Comparison of ENCODE assay signal across 14 cellular contexts in genomic region chr13:39415003-39415402, GRCh38.
DNase-seq lines count a peak whose midpoint lies in the region; ATAC-seq and TF ChIP-seq lines count a peak whose summit lies in the region.
"Had no signal": no experiment of that assay in that cellular context is flagged by ENCODE, and none has a peak within 500 bp of the region (broad histone marks: within the 10 kb centered on the region; RNA-seq: fewer than 3 reads in every experiment).

No MANE protein-coding gene starts in this region.

- no peaks in the 10 kb centered on the region for H3K4me1 Mint-ChIP-seq in CD4-positive, alpha-beta T cell (ENCODE audit: low read depth)
- H3K4me1 Mint-ChIP-seq: CD4-positive, alpha-beta memory T cell; naive thymus-derived CD4-positive, alpha-beta T cell had no signal

- intact Hi-C loops in heart left ventricle (cut with DNase I) = loop anchor here (1.0 to 10.0 kb wide), 15 partner anchors 37 to 380 kb away; partner anchors contain the start of genes LHFPL6 (in 4 of the 10), NHLRC3 (in 1 of the 10) and PROSER1 (in 1 of the 10)
- intact Hi-C loops in CD4-positive, alpha-beta T cell (cut with DNase I, micrococcal nuclease) = no loop called here

- ATAC-seq in heart left ventricle (peak; percentile 63 to 87 (median 75)), omental fat pad (ENCODE audit: low FRiP score) (peak; percentile 49), thoracic aorta (ENCODE audit: insufficient number of reproducible peaks, low FRiP score, low read depth) (no peak), GM21576 (IDR thresholded peaks at IDR 0.05; ENCODE audit: unreplicated experiment) (no peak)
- no peak for ATAC-seq in CD4-positive, alpha-beta T cell (ENCODE audit: poor library complexity)
- ATAC-seq: naive thymus-derived CD4-positive, alpha-beta T cell had no signal

- H3K36me3 Mint-ChIP-seq in CD4-positive, alpha-beta T cell (ENCODE audit: low read depth) = no peaks in the 10 kb centered on the region
- H3K36me3 Mint-ChIP-seq: activated CD4-positive, alpha-beta memory T cell treated with anti-CD3 and anti-CD28 coated beads for 36 hours; CD4-positive, alpha-beta memory T cell; naive thymus-derived CD4-positive, alpha-beta T cell had no signal

- H3K27me3 Mint-ChIP-seq in CD4-positive, alpha-beta T cell = peaks cover 37% of the 10 kb centered on the region

- H3K27ac Mint-ChIP-seq in CD4-positive, alpha-beta T cell = no peak overlapping the region
- H3K27ac Mint-ChIP-seq: activated CD4-positive, alpha-beta memory T cell treated with anti-CD3 and anti-CD28 coated beads for 36 hours; CD4-positive, alpha-beta memory T cell; naive thymus-derived CD4-positive, alpha-beta T cell had no signal

- H3K9me3 ChIP-seq in heart left ventricle (no peaks in the 10 kb centered on the region), thoracic aorta (no peaks in the 10 kb centered on the region)
- no peaks in the 10 kb centered on the region for H3K9me3 ChIP-seq in CD4-positive, alpha-beta T cell (ENCODE audit: control insufficient read depth, low read length)

- no peak for TF ChIP-seq CTCF in cardiac fibroblast (IDR thresholded peaks at IDR 0.05; ENCODE audit: low read depth, low read length)
- no peak for TF ChIP-seq CTCF in heart left ventricle (IDR thresholded peaks at IDR 0.05)
- no peak for TF ChIP-seq CTCF in omental fat pad (IDR thresholded peaks at IDR 0.05)
- TF ChIP-seq CTCF in thoracic aorta (IDR thresholded peaks at IDR 0.05) = no peak
- no peak for TF ChIP-seq CTCF in CD4-positive, alpha-beta T cell (IDR thresholded peaks at IDR 0.05)

- H3K36me3 ChIP-seq in heart left ventricle (no peaks in the 10 kb centered on the region), thoracic aorta (no peaks in the 10 kb centered on the region)

- H3K4me3 ChIP-seq in cardiac fibroblast (replicated peaks in 1 of 2; ENCODE audit: low read depth in 2 of 2, low read length in 2 of 2) = no peak overlapping the region
- peak overlapping the region in 6 of 12 donors; percentile 3 to 16 (median 10) for H3K4me3 ChIP-seq in heart left ventricle
- peak overlapping the region; percentile 35 for H3K4me3 ChIP-seq in thoracic aorta

- no peak overlapping the region for H3K4me3 Mint-ChIP-seq in CD4-positive, alpha-beta T cell
- H3K4me3 Mint-ChIP-seq: activated CD4-positive, alpha-beta memory T cell treated with anti-CD3 and anti-CD28 coated beads for 36 hours; CD4-positive, alpha-beta memory T cell; naive thymus-derived CD4-positive, alpha-beta T cell had no signal

- no peaks in the 10 kb centered on the region for H3K9me3 Mint-ChIP-seq in CD4-positive, alpha-beta T cell
- H3K9me3 Mint-ChIP-seq: activated CD4-positive, alpha-beta memory T cell treated with anti-CD3 and anti-CD28 coated beads for 36 hours had no signal

- H3K27ac ChIP-seq in heart left ventricle (peak overlapping the region; percentile 52 to 83 (median 70)), thoracic aorta (peak overlapping the region; percentile 45 to 51)
- H3K27ac ChIP-seq in CD4-positive, alpha-beta T cell (ENCODE audit: low read depth, low read length) = no peak overlapping the region

- POLR2A ChIA-PET in CD4-positive, alpha-beta T cell (lab: Charles Lee) = no interaction called here

- CTCF ChIA-PET in CD4-positive, alpha-beta T cell (lab: Charles Lee) = no interaction called here

- 21 to 43% (median 28%) methylated on average over 5 of the region's 5 CpGs for WGBS in heart left ventricle, 4 donors

- no peak for TF ChIP-seq POLR2A in heart left ventricle (IDR thresholded peaks at IDR 0.05)

- H3K4me1 ChIP-seq in heart left ventricle (peaks cover 0 to 90% (median 72%) of the 10 kb centered on the region in 12 donors), thoracic aorta (ENCODE audit: control insufficient read depth in 1 of 2, low read depth in 2 of 2) (peaks cover 34 to 69% of the 10 kb centered on the region in 2 donors)

- DNase-seq in cardiac fibroblast (ENCODE audit: low read depth in 2 of 2) = peak; percentile 78 to 96
- DNase-seq in heart left ventricle = peak in 3 of 5 donors; percentile 26 to 51 (median 45)
- DNase-seq in omental fat pad (ENCODE audit: low spot score) = no peak
- no peak for DNase-seq in thoracic aorta (ENCODE audit: low spot score)
- no peak for DNase-seq in SIG-M5 (lab: John Stamatoyannopoulos, UW)
- no peak for DNase-seq in CD4-positive, alpha-beta T cell
- no peak for DNase-seq in NCI-H2107 (lab: John Stamatoyannopoulos, UW)
- DNase-seq: CD4-positive, alpha-beta memory T cell; effector CD4-positive, alpha-beta T cell; OCI-M1; stimulated activated naive CD4-positive, alpha-beta T cell had no signal

- H3K27me3 ChIP-seq in heart left ventricle = no peaks in the 10 kb centered on the region
- H3K27me3 ChIP-seq in thoracic aorta (replicated peaks; ENCODE audit: insufficient read depth) = no peaks in the 10 kb centered on the region
- H3K27me3 ChIP-seq in CD4-positive, alpha-beta T cell (ENCODE audit: control insufficient read depth, insufficient read depth, low read length) = peaks cover 8% of the 10 kb centered on the region

Comparison
In these comparisons a context has a peak if more than half of its experiments do, and no peak if none do; other contexts are left out.
1. DNase-seq: peak in cardiac fibroblast (2 of 2) and heart left ventricle (3 of 5); none in omental fat pad (single experiment), thoracic aorta (single experiment), SIG-M5 (single experiment), CD4-positive, alpha-beta T cell (0 of 10) and NCI-H2107 (single experiment).
2. ATAC-seq: peak in heart left ventricle (4 of 4) and omental fat pad (single experiment); none in thoracic aorta (single experiment), CD4-positive, alpha-beta T cell (single experiment) and GM21576 (single experiment).
3. intact Hi-C loops: an anchor here in heart left ventricle (1.0 to 10.0 kb wide); none called in CD4-positive, alpha-beta T cell.